1 cellular context compared by ENCODE assay signal in genomic region chr6:1187293-1188131, GRCh38.
TF ChIP-seq lines count a peak whose summit lies in the region.

No MANE protein-coding gene starts in this region.

TF ChIP-seq in HepG2, 621 proteins besides CTCF, POLR2A, EP300 and RAD21 (continued from another document and continues in another):
- no peak for TF ChIP-seq ZNF790 (CRISPR knock-in tag; IDR thresholded peaks at IDR 0.05; ENCODE audit: borderline replicate concordance)
- TF ChIP-seq IKZF5 (CRISPR knock-in tag; IDR thresholded peaks at IDR 0.05): 0 out of 2 replicates have a peak, but pooled peaks have one; percentile 48
- no peak for TF ChIP-seq SMAD3 (CRISPR knock-in tag; IDR thresholded peaks at IDR 0.05)
- TF ChIP-seq TFDP1 (CRISPR knock-in tag; IDR thresholded peaks at IDR 0.05; ENCODE audit: borderline replicate concordance): no peak
- 0 out of 2 replicates have a peak, but pooled peaks have one; percentile 45 for TF ChIP-seq KAT7 (CRISPR knock-in tag; IDR thresholded peaks at IDR 0.05; ENCODE audit: borderline replicate concordance)
- no peak for TF ChIP-seq ZEB1 (IDR thresholded peaks at IDR 0.05; ENCODE audit: insufficient replicate concordance, low read depth)
- no peak; the same call in 1 of the 2 replicates for TF ChIP-seq NFIC (IDR thresholded peaks at IDR 0.05; ENCODE audit: low read length)
- peak; percentile 54; the same call in 1 of the 2 replicates for TF ChIP-seq ZNF12 (CRISPR knock-in tag; IDR thresholded peaks at IDR 0.05)
- no peak for TF ChIP-seq AGO1 (IDR thresholded peaks at IDR 0.05; ENCODE audit: low read depth, low read length, poor library complexity, severe bottlenecking)
- TF ChIP-seq GATAD2A (CRISPR knock-in tag; IDR thresholded peaks at IDR 0.05): peak; percentile 60; the same call in 1 of the 2 replicates
- no peak for TF ChIP-seq TCF7L2 (IDR thresholded peaks at IDR 0.05; ENCODE audit: low read depth, low read length)
- no peak for TF ChIP-seq ZNF280D (CRISPR knock-in tag; IDR thresholded peaks at IDR 0.05)
- TF ChIP-seq HCFC1 (IDR thresholded peaks at IDR 0.05; ENCODE audit: low read depth, low read length): no peak
- TF ChIP-seq RAD51 (IDR thresholded peaks at IDR 0.05; ENCODE audit: borderline replicate concordance): no peak
- no peak for TF ChIP-seq KDM4B (CRISPR knock-in tag; IDR thresholded peaks at IDR 0.05)
- TF ChIP-seq ZNF614 (CRISPR knock-in tag; IDR thresholded peaks at IDR 0.05; ENCODE audit: borderline replicate concordance): no peak
- TF ChIP-seq TP53 (CRISPR knock-in tag; conservative IDR thresholded peaks at IDR 0.05): no peak
- TF ChIP-seq TAF1 (CRISPR knock-in tag; IDR thresholded peaks at IDR 0.05): peak; percentile 19; the same call in 1 of the 2 replicates
- TF ChIP-seq MXD1 (CRISPR knock-in tag; IDR thresholded peaks at IDR 0.05): no peak
- no peak for TF ChIP-seq CHD4 (IDR thresholded peaks at IDR 0.05; ENCODE audit: borderline replicate concordance, low read length)
- peak; percentile 59 for TF ChIP-seq SAP130 (CRISPR knock-in tag; IDR thresholded peaks at IDR 0.05; ENCODE audit: low read depth)
- no peak for TF ChIP-seq U2AF2 (IDR thresholded peaks at IDR 0.05; ENCODE audit: low read depth, low read length)
- TF ChIP-seq PRMT3 (CRISPR knock-in tag; IDR thresholded peaks at IDR 0.05; ENCODE audit: borderline replicate concordance, low read depth): no peak
- TF ChIP-seq AGO2 (optimal IDR thresholded peaks at IDR 0.05; ENCODE audit: low read depth, low read length): no peak
- no peak for TF ChIP-seq SIN3A (IDR thresholded peaks at IDR 0.05; ENCODE audit: borderline replicate concordance, low read depth, low read length)
- TF ChIP-seq ZNF720 (CRISPR knock-in tag; IDR thresholded peaks at IDR 0.05): no peak
- TF ChIP-seq TARDBP (CRISPR knock-in tag; IDR thresholded peaks at IDR 0.05): no peak
- no peak for TF ChIP-seq SRF (IDR thresholded peaks at IDR 0.05; ENCODE audit: low read depth, low read length)
- TF ChIP-seq HHEX (CRISPR knock-in tag; IDR thresholded peaks at IDR 0.05): no peak
- no peak for TF ChIP-seq PLRG1 (conservative IDR thresholded peaks at IDR 0.05)
- TF ChIP-seq ZNF770 (CRISPR knock-in tag; IDR thresholded peaks at IDR 0.05): no peak
- no peak for TF ChIP-seq STAT6 (CRISPR knock-in tag; IDR thresholded peaks at IDR 0.05; ENCODE audit: borderline replicate concordance)
- TF ChIP-seq RXRB (CRISPR knock-in tag; IDR thresholded peaks at IDR 0.05; ENCODE audit: borderline replicate concordance): peak; percentile 40; the same call in 1 of the 2 replicates
- no peak for TF ChIP-seq ZNF138 (CRISPR knock-in tag; IDR thresholded peaks at IDR 0.05; ENCODE audit: low read depth)
- TF ChIP-seq TFDP2 (CRISPR knock-in tag; IDR thresholded peaks at IDR 0.05): no peak
- no peak for TF ChIP-seq TBX2 (CRISPR knock-in tag; IDR thresholded peaks at IDR 0.05; ENCODE audit: borderline replicate concordance)
- TF ChIP-seq ZNF510 (CRISPR knock-in tag; IDR thresholded peaks at IDR 0.05; ENCODE audit: low read depth): no peak
- no peak for TF ChIP-seq ARNTL (CRISPR knock-in tag; IDR thresholded peaks at IDR 0.05)
- 0 out of 2 replicates have a peak, but pooled peaks have one; percentile 18 for TF ChIP-seq HDAC1 (CRISPR knock-in tag; IDR thresholded peaks at IDR 0.05)
- TF ChIP-seq IRF2 (CRISPR knock-in tag; IDR thresholded peaks at IDR 0.05): no peak
- TF ChIP-seq MATR3 (CRISPR knock-in tag; IDR thresholded peaks at IDR 0.05): no peak
- no peak for TF ChIP-seq NBN (conservative IDR thresholded peaks at IDR 0.05)
- TF ChIP-seq ZNF44 (CRISPR knock-in tag; IDR thresholded peaks at IDR 0.05): no peak
- no peak for TF ChIP-seq ZSCAN21 (CRISPR knock-in tag; IDR thresholded peaks at IDR 0.05; ENCODE audit: borderline replicate concordance)
- TF ChIP-seq NR2F2 (IDR thresholded peaks at IDR 0.05; ENCODE audit: borderline replicate concordance, low read depth): no peak
- TF ChIP-seq TAF15 (IDR thresholded peaks at IDR 0.05; ENCODE audit: low read depth, low read length, poor library complexity, severe bottlenecking): no peak
- TF ChIP-seq ELF1 (CRISPR knock-in tag; IDR thresholded peaks at IDR 0.05): no peak
- no peak for TF ChIP-seq BATF2 (CRISPR knock-in tag; IDR thresholded peaks at IDR 0.05)
- no peak for TF ChIP-seq ZNF569 (CRISPR knock-in tag; IDR thresholded peaks at IDR 0.05; ENCODE audit: borderline replicate concordance)
- TF ChIP-seq ZNF572 (CRISPR knock-in tag; IDR thresholded peaks at IDR 0.05): no peak
- no peak for TF ChIP-seq ZNF496 (CRISPR knock-in tag; IDR thresholded peaks at IDR 0.05; ENCODE audit: insufficient replicate concordance)
- TF ChIP-seq ZNF503 (CRISPR knock-in tag; IDR thresholded peaks at IDR 0.05): no peak
- TF ChIP-seq TBP (CRISPR knock-in tag; IDR thresholded peaks at IDR 0.05): no peak
- no peak for TF ChIP-seq PAX8 (CRISPR knock-in tag; IDR thresholded peaks at IDR 0.05; ENCODE audit: borderline replicate concordance)
- TF ChIP-seq ZFP62 (CRISPR knock-in tag; IDR thresholded peaks at IDR 0.05): no peak
- peak; percentile 93 for TF ChIP-seq CEBPB (IDR thresholded peaks at IDR 0.05; ENCODE audit: borderline replicate concordance, low read depth, low read length)
